In genomic region chr2:60855989-60856669, GRCh38 we compare ENCODE assay signal across 1 cellular context.
TF ChIP-seq lines count a peak whose summit lies in the region.

No MANE protein-coding gene starts in this region.

TF ChIP-seq in GM23338, 12 proteins besides CTCF, POLR2A, EP300 and RAD21:
- no peak for TF ChIP-seq JUNB (IDR thresholded peaks at IDR 0.05; ENCODE audit: unreplicated experiment)
- TF ChIP-seq EZH2 (IDR thresholded peaks at IDR 0.05; ENCODE audit: low read depth, unreplicated experiment), result no peak
- TF ChIP-seq ZNF331 (CRISPR knock-in tag; IDR thresholded peaks at IDR 0.05; ENCODE audit: low read depth), result no peak
- TF ChIP-seq STAT1 (IDR thresholded peaks at IDR 0.05; ENCODE audit: unreplicated experiment), result no peak
- TF ChIP-seq POLR2AphosphoS5 (IDR thresholded peaks at IDR 0.05; ENCODE audit: low read depth), result no peak
